ENCODE assay signal across 20 cellular contexts in the genomic region with DNA sequence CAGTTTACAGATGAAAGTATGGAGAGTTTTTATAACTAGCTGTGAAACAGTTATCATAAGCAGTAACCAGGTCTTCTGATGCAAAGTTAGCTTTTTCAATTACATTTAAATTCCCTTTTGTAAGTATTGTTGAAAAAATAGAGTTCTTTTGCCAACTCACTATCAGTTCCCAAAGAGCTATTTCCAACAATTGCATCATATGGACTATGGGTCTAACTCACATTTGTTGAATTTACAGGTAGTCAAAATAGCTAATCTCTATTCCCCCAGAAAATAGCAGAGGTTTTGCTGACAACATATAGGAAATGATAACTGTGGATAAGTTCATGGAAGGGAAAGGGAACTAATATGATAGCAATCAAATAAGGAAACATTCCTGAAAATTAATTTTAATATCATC. TPM values are rescaled to one million over a fixed set of nuclear protein-coding genes. Genes with fewer than 3 reads are reported as not detected.
"Had no signal": no experiment of that assay in that cellular context is flagged by ENCODE, and none has a peak within 500 bp of the region (broad histone marks: within the 10 kb centered on the region; RNA-seq: fewer than 3 reads in every experiment).

No MANE protein-coding gene starts in this region.

- H3K4me3 ChIP-seq: testis had no signal

- H3K9me3 ChIP-seq: testis had no signal

- DNase-seq: activated CD4-positive, alpha-beta T cell treated with anti-CD3 and anti-CD28 coated beads for 48 hours; activated CD8-positive, alpha-beta memory T cell treated with anti-CD3 and anti-CD28 coated beads, Interleukin-2, amount 50 U/mL, for 48 hours; activated CD8-positive, alpha-beta T cell treated with anti-CD3 and anti-CD28 coated beads, Interleukin-2, amount 10 ng/mL, durations not matched to agents 7 days and 5 days; activated naive CD4-positive, alpha-beta T cell treated with anti-CD3 and anti-CD28 coated beads for 36 hours; central memory CD4-positive, alpha-beta T cell; left cardiac atrium; naive thymus-derived CD8-positive, alpha-beta T cell; right cardiac atrium; stimulated activated CD4-positive, alpha-beta T cell treated with anti-CD3 and anti-CD28 coated beads, Interleukin-2, amount 100 ng/mL, for 24 hours; stimulated activated naive CD4-positive, alpha-beta T cell; T1000; testis had no signal

- H3K9me3 Mint-ChIP-seq: activated naive CD4-positive, alpha-beta T cell treated with anti-CD3 and anti-CD28 coated beads for 36 hours; dendritic cell treated with granulocyte-macrophage colony-stimulating factor and Interleukin-4, amounts not matched to agents 40 ng/mL and 50 ng/mL, for 4 days; naive thymus-derived CD8-positive, alpha-beta T cell had no signal

- H3K4me1 Mint-ChIP-seq: naive thymus-derived CD8-positive, alpha-beta T cell had no signal

- ATAC-seq: activated CD8-positive, alpha-beta T cell treated with anti-CD3 and anti-CD28 coated beads, Interleukin-2, amount 10 ng/mL, durations not matched to agents 7 days and 5 days; left cardiac atrium; naive thymus-derived CD8-positive, alpha-beta T cell; right cardiac atrium had no signal

- H3K27me3 Mint-ChIP-seq: dendritic cell treated with granulocyte-macrophage colony-stimulating factor and Interleukin-4, amounts not matched to agents 40 ng/mL and 50 ng/mL, for 4 days had no signal

- H3K4me3 Mint-ChIP-seq: activated CD8-positive, alpha-beta T cell treated with anti-CD3 and anti-CD28 coated beads, Interleukin-2, amount 10 ng/mL, durations not matched to agents 7 days and 5 days; activated naive CD4-positive, alpha-beta T cell treated with anti-CD3 and anti-CD28 coated beads for 36 hours; dendritic cell treated with granulocyte-macrophage colony-stimulating factor and Interleukin-4, amounts not matched to agents 40 ng/mL and 50 ng/mL, for 4 days; naive thymus-derived CD8-positive, alpha-beta T cell had no signal

- H3K36me3 Mint-ChIP-seq: naive thymus-derived CD8-positive, alpha-beta T cell had no signal

- H3K27ac ChIP-seq: testis, VCaP had no signal

- H3K27ac Mint-ChIP-seq: activated CD8-positive, alpha-beta T cell treated with anti-CD3 and anti-CD28 coated beads, Interleukin-2, amount 10 ng/mL, durations not matched to agents 7 days and 5 days; activated naive CD4-positive, alpha-beta T cell treated with anti-CD3 and anti-CD28 coated beads for 36 hours; dendritic cell treated with granulocyte-macrophage colony-stimulating factor and Interleukin-4, amounts not matched to agents 40 ng/mL and 50 ng/mL, for 4 days; naive thymus-derived CD8-positive, alpha-beta T cell had no signal

- H3K4me1 ChIP-seq: testis had no signal

- H3K27me3 ChIP-seq: testis had no signal

RNA-seq across cellular contexts. Expression of a gene that starts 1.4 kb away (rescaled TPM):
- total RNA-seq: activated CD8-positive, alpha-beta T cell treated with anti-CD3 and anti-CD28 coated beads, Interleukin-2, amount 10 ng/mL, durations not matched to agents 7 days and 5 days; activated naive CD4-positive, alpha-beta T cell treated with anti-CD3 and anti-CD28 coated beads for 36 hours; glomerular endothelial cell; left cardiac atrium; lung microvascular endothelial cell; naive thymus-derived CD8-positive, alpha-beta T cell; testis had no signal
- polyA plus RNA-seq: naive thymus-derived CD8-positive, alpha-beta T cell had no signal

RNA-seq across cellular contexts. Expression of a gene that starts 47.5 kb away (rescaled TPM):
- total RNA-seq: lung microvascular endothelial cell had no signal

RNA-seq across cellular contexts. Expression of a gene that starts 48.5 kb away (rescaled TPM):
- total RNA-seq: activated CD8-positive, alpha-beta T cell treated with anti-CD3 and anti-CD28 coated beads, Interleukin-2, amount 10 ng/mL, durations not matched to agents 7 days and 5 days; activated naive CD4-positive, alpha-beta T cell treated with anti-CD3 and anti-CD28 coated beads for 36 hours; epithelial cell of proximal tubule; glomerular endothelial cell; left cardiac atrium; lung microvascular endothelial cell; naive thymus-derived CD8-positive, alpha-beta T cell; posterior vena cava; testis; urinary bladder had no signal
- polyA plus RNA-seq: adipose tissue; naive thymus-derived CD8-positive, alpha-beta T cell; urinary bladder had no signal
